Comparison of ENCODE assay signal across 8 cellular contexts in genomic region chr19:36418287-36419001, GRCh38. TPM values are rescaled to one million over a fixed set of nuclear protein-coding genes. Genes with fewer than 3 reads are reported as not detected.
DNase-seq lines count a peak whose midpoint lies in the region; ATAC-seq lines count a peak whose summit lies in the region.

ZFP82 (minus strand) TSS chr19:36418644; CDS start chr19:36409789, 8,855 bp downstream.

- H3K4me1 Mint-ChIP-seq in activated CD8-positive, alpha-beta T cell treated with anti-CD3 and anti-CD28 coated beads, Interleukin-2, amount 10 ng/mL, durations not matched to agents 7 days and 5 days (ENCODE audit: low read depth): peaks cover 24% of the 10 kb centered on the region
- peaks cover 13% of the 10 kb centered on the region for H3K4me1 Mint-ChIP-seq in memory B cell

- ATAC-seq in GM18498 (IDR thresholded peaks at IDR 0.05; ENCODE audit: unreplicated experiment) (peak; percentile 83), HG03066 (IDR thresholded peaks at IDR 0.05; ENCODE audit: low read depth, unreplicated experiment) (peak; percentile 58), memory B cell (ENCODE audit: low read depth) (peak; percentile 91)
- peak; percentile 94 for ATAC-seq in activated CD8-positive, alpha-beta T cell treated with anti-CD3 and anti-CD28 coated beads, Interleukin-2, amount 10 ng/mL, durations not matched to agents 7 days and 5 days

- peaks cover 35% of the 10 kb centered on the region for H3K9me3 Mint-ChIP-seq in activated CD8-positive, alpha-beta T cell treated with anti-CD3 and anti-CD28 coated beads, Interleukin-2, amount 10 ng/mL, durations not matched to agents 7 days and 5 days (ENCODE audit: insufficient read depth)
- no peaks in the 10 kb centered on the region for H3K9me3 Mint-ChIP-seq in memory B cell

- peaks cover 10% of the 10 kb centered on the region for H3K27me3 Mint-ChIP-seq in activated CD8-positive, alpha-beta T cell treated with anti-CD3 and anti-CD28 coated beads, Interleukin-2, amount 10 ng/mL, durations not matched to agents 7 days and 5 days (ENCODE audit: low read depth)
- H3K27me3 Mint-ChIP-seq in memory B cell: peaks cover 7% of the 10 kb centered on the region

- POLR2A ChIA-PET in activated CD8-positive, alpha-beta T cell treated with anti-CD3 and anti-CD28 coated beads, Interleukin-2, amount 10 ng/mL, durations not matched to agents 7 days and 5 days (lab: Charles Lee): interaction anchor here (0.9 to 1.3 kb wide), 2 partner anchors 71 kb away, joined by 3 to 5 read pairs; partner anchors contain the start of gene ZNF566

- DNase-seq in NCI-H524 (lab: John Stamatoyannopoulos, UW) (peak; percentile 82 to 90), memory B cell (ENCODE audit: low spot score in 2 of 2) (peak; percentile 76 to 84), SHP77 (lab: John Stamatoyannopoulos, UW) (no peak)
- DNase-seq in activated CD8-positive, alpha-beta T cell treated with anti-CD3 and anti-CD28 coated beads, Interleukin-2, amount 10 ng/mL, durations not matched to agents 7 days and 5 days: peak; percentile 84
- peak; percentile 60 for DNase-seq in effector CD8-positive, alpha-beta T cell (lab: John Stamatoyannopoulos, UW)
- peak; percentile 55 to 58 (median 55) for DNase-seq in stimulated activated CD4-positive, alpha-beta T cell treated with anti-CD3 and anti-CD28 coated beads, TNF-alpha, amount 100 ng/mL, for 48 hours (ENCODE audit: low read depth in 3 of 3)

- CTCF ChIA-PET in activated CD8-positive, alpha-beta T cell treated with anti-CD3 and anti-CD28 coated beads, Interleukin-2, amount 10 ng/mL, durations not matched to agents 7 days and 5 days (lab: Charles Lee): interaction anchor here (1.8 kb wide), 1 partner anchor 187 kb away, joined by 3 read pairs; the partner anchor contains the start of gene ZNF382

- H3K27ac Mint-ChIP-seq in activated CD8-positive, alpha-beta T cell treated with anti-CD3 and anti-CD28 coated beads, Interleukin-2, amount 10 ng/mL, durations not matched to agents 7 days and 5 days: peak within 1 kb of the TSS; percentile 96
- H3K27ac Mint-ChIP-seq in memory B cell: peak within 1 kb of the TSS; percentile 98

- peaks cover 41% of the 10 kb centered on the region for H3K36me3 Mint-ChIP-seq in activated CD8-positive, alpha-beta T cell treated with anti-CD3 and anti-CD28 coated beads, Interleukin-2, amount 10 ng/mL, durations not matched to agents 7 days and 5 days (ENCODE audit: low read depth)
- H3K36me3 Mint-ChIP-seq in memory B cell: peaks cover 2% of the 10 kb centered on the region

- H3K4me3 Mint-ChIP-seq in activated CD8-positive, alpha-beta T cell treated with anti-CD3 and anti-CD28 coated beads, Interleukin-2, amount 10 ng/mL, durations not matched to agents 7 days and 5 days: peak within 1 kb of the TSS; percentile 91
- peak within 1 kb of the TSS; percentile 98 for H3K4me3 Mint-ChIP-seq in memory B cell

RNA-seq across cellular contexts. Expression of gene ZFP82, which starts in this region (rescaled TPM):
- 1 to 10 TPM; 5.2 to 5.4 TPM for total RNA-seq in activated CD8-positive, alpha-beta T cell treated with anti-CD3 and anti-CD28 coated beads, Interleukin-2, amount 10 ng/mL, durations not matched to agents 7 days and 5 days

Comparison
In these comparisons a context has a peak if more than half of its experiments do, and no peak if none do; other contexts are left out.
1. DNase-seq: peak in NCI-H524 (2 of 2), activated CD8-positive, alpha-beta T cell treated with anti-CD3 and anti-CD28 coated beads, Interleukin-2, amount 10 ng/mL, durations not matched to agents 7 days and 5 days (single experiment), effector CD8-positive, alpha-beta T cell (single experiment), memory B cell (2 of 2) and stimulated activated CD4-positive, alpha-beta T cell treated with anti-CD3 and anti-CD28 coated beads, TNF-alpha, amount 100 ng/mL, for 48 hours (3 of 3); none in SHP77 (0 of 2).
2. Peak in every context shown above with its lines, with median percentiles within 50 percentile points of each other: ATAC-seq.